9 cellular contexts compared by ENCODE assay signal in the genomic region with DNA sequence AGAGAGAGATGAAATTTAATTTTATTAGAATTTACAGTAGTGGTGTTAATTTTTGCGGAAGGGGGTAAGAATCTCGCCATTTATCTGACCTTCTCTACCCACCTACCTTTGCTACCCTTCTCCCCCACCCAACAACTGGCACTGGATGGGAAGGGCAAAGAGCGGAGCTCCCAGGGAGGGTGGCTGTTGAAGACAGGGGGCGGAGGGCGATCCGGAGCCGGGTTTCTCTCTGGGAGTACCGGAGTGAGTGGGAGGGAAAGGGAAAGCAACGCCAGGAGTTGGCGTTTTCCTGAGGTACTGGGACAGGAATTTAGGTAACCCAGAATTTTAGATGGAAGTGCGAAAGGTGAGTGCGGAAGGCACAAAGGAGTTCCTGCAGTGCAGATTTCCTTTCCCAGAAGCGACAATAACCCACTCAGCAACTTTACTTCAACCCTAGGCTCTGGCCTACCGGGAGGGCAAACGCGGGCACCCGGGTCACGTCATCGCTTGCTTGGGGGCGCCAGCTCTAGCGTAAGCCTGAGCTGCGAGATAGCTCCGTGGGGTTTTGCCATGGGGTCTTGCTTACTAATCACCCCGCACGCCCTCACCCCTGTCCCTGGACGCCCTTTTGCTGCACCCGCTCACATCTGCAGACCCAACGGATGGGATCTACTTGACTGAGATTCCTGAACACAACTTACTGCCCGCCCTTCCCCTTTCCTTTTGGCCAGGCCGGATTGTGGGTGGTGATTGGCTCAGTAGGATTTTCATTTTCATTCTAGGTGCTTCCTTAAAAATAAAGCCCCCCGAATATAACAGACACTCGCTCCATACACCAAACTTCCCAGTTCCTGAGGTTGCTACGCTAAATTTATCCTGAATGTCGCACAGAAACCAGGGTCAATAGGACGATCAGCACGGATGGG.
DNase-seq lines count a peak whose midpoint lies in the region; ATAC-seq lines count a peak whose summit lies in the region.
"Had no signal": no experiment of that assay in that cellular context is flagged by ENCODE, and none has a peak within 500 bp of the region (broad histone marks: within the 10 kb centered on the region; RNA-seq: fewer than 3 reads in every experiment).

No MANE protein-coding gene starts in this region.

- H3K27me3 ChIP-seq in NT2/D1 (ENCODE audit: insufficient read depth, insufficient read length) (peaks cover 94% of the 10 kb centered on the region), iPS-18a (ENCODE audit: control insufficient read depth, insufficient read depth, low read length) (peaks cover 100% of the 10 kb centered on the region), skeletal muscle satellite cell (ENCODE audit: control insufficient read depth, insufficient read depth, low read length) (no peaks in the 10 kb centered on the region)

- DNase-seq in DMS 273 (lab: John Stamatoyannopoulos, UW; ENCODE audit: unreplicated experiment) (peak; percentile 19), DMS 273 treated with DMSO at 0.1 percent for 48 hours (lab: John Stamatoyannopoulos, UW) (no peak), NT2/D1 (ENCODE audit: low read depth, low spot score) (no peak), left lobe of liver (ENCODE audit: low spot score) (no peak), AML-193 (lab: John Stamatoyannopoulos, UW) (no peak)
- DNase-seq in stimulated activated naive CD4-positive, alpha-beta T cell (lab: John Stamatoyannopoulos, UW): no peak
- DNase-seq: 8988T had no signal

- H3K9me3 ChIP-seq in NT2/D1 (ENCODE audit: insufficient read depth, low read length) (no peaks in the 10 kb centered on the region), iPS-18a (ENCODE audit: control insufficient read depth, low read depth, low read length) (no peaks in the 10 kb centered on the region), skeletal muscle satellite cell (replicated peaks; ENCODE audit: low read length) (no peaks in the 10 kb centered on the region)

- no peak for ATAC-seq in left lobe of liver

- no peaks in the 10 kb centered on the region for H3K36me3 ChIP-seq in NT2/D1 (ENCODE audit: insufficient read depth, insufficient read length, low read length)
- no peaks in the 10 kb centered on the region for H3K36me3 ChIP-seq in iPS-18a (ENCODE audit: control insufficient read depth, low read depth, low read length)
- no peaks in the 10 kb centered on the region for H3K36me3 ChIP-seq in skeletal muscle satellite cell (ENCODE audit: insufficient read depth, low read length)

- H3K4me3 ChIP-seq in NT2/D1 (ENCODE audit: insufficient read length, low read depth): peak overlapping the region; percentile 48
- H3K4me3 ChIP-seq in iPS-18a (ENCODE audit: low read length): peak overlapping the region; percentile 69
- H3K4me3 ChIP-seq in skeletal muscle satellite cell (ENCODE audit: low read length): peak overlapping the region; percentile 84

- H3K4me1 ChIP-seq in NT2/D1 (ENCODE audit: insufficient read depth, insufficient read length) (no peaks in the 10 kb centered on the region), iPS-18a (ENCODE audit: control insufficient read depth, low read depth, low read length) (peaks cover 21% of the 10 kb centered on the region), skeletal muscle satellite cell (ENCODE audit: control insufficient read depth, insufficient read depth, low read length) (peaks cover 15% of the 10 kb centered on the region)

- peak overlapping the region; percentile 97 for H3K4me2 ChIP-seq in skeletal muscle satellite cell (ENCODE audit: low read length)

- no peak overlapping the region for H3K27ac ChIP-seq in iPS-18a (ENCODE audit: low read length)

- peak overlapping the region; percentile 36 for H3K9ac ChIP-seq in NT2/D1 (ENCODE audit: insufficient read length, low read depth)
- H3K9ac ChIP-seq in iPS-18a (ENCODE audit: low read length): no peak overlapping the region
- H3K9ac ChIP-seq in skeletal muscle satellite cell (ENCODE audit: low read depth, low read length): peak overlapping the region; percentile 69
